27 cellular contexts compared by ENCODE assay signal in the genomic region with DNA sequence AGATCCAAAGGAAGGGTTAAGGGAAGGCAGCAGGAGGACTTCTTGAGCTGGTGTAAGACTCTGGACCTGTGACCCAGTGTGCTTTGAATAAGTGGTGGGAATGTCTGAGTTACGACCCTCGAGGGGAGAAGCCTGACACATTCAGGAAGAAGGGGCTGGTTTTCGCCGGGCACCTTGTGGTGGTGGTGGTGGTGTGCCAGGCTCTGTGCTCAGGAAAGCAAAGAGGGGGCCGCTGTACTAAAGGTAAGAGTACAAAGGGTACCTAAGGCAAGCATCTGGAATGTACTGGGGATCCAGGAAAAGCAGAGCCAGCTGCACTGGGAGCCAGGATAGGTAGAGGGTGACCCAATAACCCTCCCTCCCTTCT.
"Had no signal": no experiment of that assay in that cellular context is flagged by ENCODE, and none has a peak within 500 bp of the region (broad histone marks: within the 10 kb centered on the region; RNA-seq: fewer than 3 reads in every experiment).

No MANE protein-coding gene starts in this region.

- H3K27ac Mint-ChIP-seq: dendritic cell treated with granulocyte-macrophage colony-stimulating factor and Interleukin-4, amounts not matched to agents 40 ng/mL and 50 ng/mL, for 4 days; effector memory CD8-positive, alpha-beta T cell; endodermal cell; mesothelial cell of epicardium had no signal

- H3K36me3 ChIP-seq: colonic mucosa, gastrocnemius medialis had no signal

- H3K27ac ChIP-seq: colonic mucosa, epithelial cell of prostate, esophagus squamous epithelium, gastrocnemius medialis, heart right ventricle, left lung, lower lobe of right lung had no signal

- H3K9me3 Mint-ChIP-seq: effector memory CD8-positive, alpha-beta T cell had no signal

- H3K4me3 ChIP-seq: colonic mucosa, esophagus squamous epithelium, gastrocnemius medialis, heart right ventricle, left lung, lower lobe of right lung, mucosa of descending colon had no signal

- ATAC-seq: effector memory CD8-positive, alpha-beta T cell; esophagus mucosa; gastrocnemius medialis; heart right ventricle; left cardiac atrium; left lung; lower lobe of right lung; mucosa of descending colon had no signal

- DNase-seq: colonic mucosa; cortex of kidney; effector CD8-positive, alpha-beta T cell; effector memory CD8-positive, alpha-beta T cell; endodermal cell; erythroblast; esophagus squamous epithelium; foreskin fibroblast; foreskin melanocyte; gastrocnemius medialis; glutamatergic neuron; head of caudate nucleus; heart right ventricle; hippocampal formation; left cardiac atrium; left lung; left ventricle myocardium superior; lower lobe of right lung; mesenchymal stem cell had no signal

- H3K9me3 ChIP-seq: colonic mucosa, esophagus squamous epithelium, gastrocnemius medialis, lower lobe of right lung had no signal

- FAIRE-seq: endometrium, islet of Langerhans, keratinocyte had no signal

- H3K4me3 Mint-ChIP-seq: dendritic cell treated with granulocyte-macrophage colony-stimulating factor and Interleukin-4, amounts not matched to agents 40 ng/mL and 50 ng/mL, for 4 days; effector memory CD8-positive, alpha-beta T cell; endodermal cell; mesothelial cell of epicardium had no signal
